8 cellular contexts compared by ENCODE assay signal in the genomic region with DNA sequence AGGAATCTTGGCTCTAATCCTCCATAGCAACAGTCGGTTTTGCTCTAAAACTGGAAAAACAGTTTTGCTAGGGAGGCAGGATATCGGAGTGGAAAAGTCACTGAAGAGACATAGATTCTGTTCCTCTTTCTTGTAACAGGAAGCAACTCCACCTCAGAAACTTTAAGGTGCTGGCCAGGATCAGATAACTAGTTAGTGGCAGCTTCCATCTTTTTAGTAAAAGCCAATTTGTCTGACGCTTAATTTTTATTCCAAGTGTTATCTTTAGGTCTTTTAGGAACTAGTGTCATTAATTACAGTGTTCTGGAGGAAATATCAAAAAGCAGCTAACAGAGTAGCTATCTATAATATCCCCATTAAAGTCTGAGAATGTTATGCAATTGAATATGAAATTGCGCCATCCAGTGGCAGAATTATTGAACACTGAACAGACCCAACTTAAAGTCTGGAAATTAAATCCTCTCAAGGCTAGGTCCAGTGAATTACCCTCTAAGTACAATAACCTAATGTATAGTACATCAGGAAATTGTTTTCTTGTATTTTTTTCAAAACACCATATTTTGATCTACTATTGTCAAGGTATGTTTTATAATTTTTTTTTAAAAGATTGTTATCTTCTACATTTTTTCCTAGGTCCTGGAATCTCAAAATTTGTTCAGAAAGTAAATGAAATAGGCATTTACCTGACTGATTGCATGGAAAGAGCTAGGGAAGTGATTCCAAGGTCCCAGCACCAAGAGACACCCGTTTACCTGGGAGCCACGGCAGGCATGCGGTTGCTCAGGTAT.
DNase-seq lines count a peak whose midpoint lies in the region; ATAC-seq and TF ChIP-seq lines count a peak whose summit lies in the region.

No MANE protein-coding gene starts in this region.

- peaks cover 4% of the 10 kb centered on the region for H3K36me3 Mint-ChIP-seq in activated CD4-positive, alpha-beta memory T cell treated with anti-CD3 and anti-CD28 coated beads, Interleukin-2, amount 10 ng/mL, durations not matched to agents 7 days and 5 days (ENCODE audit: low read depth)
- H3K36me3 Mint-ChIP-seq in osteocyte (ENCODE audit: unreplicated experiment) = no peaks in the 10 kb centered on the region

- peak overlapping the region; percentile 67 for H3K27ac Mint-ChIP-seq in activated CD4-positive, alpha-beta memory T cell treated with anti-CD3 and anti-CD28 coated beads, Interleukin-2, amount 10 ng/mL, durations not matched to agents 7 days and 5 days
- no peak overlapping the region for H3K27ac Mint-ChIP-seq in osteocyte (ENCODE audit: unreplicated experiment)

- peak; percentile 83 for TF ChIP-seq CTCF in osteocyte (IDR thresholded peaks at IDR 0.05)

- no peaks in the 10 kb centered on the region for H3K27me3 Mint-ChIP-seq in activated CD4-positive, alpha-beta memory T cell treated with anti-CD3 and anti-CD28 coated beads, Interleukin-2, amount 10 ng/mL, durations not matched to agents 7 days and 5 days
- H3K27me3 Mint-ChIP-seq in osteocyte (ENCODE audit: unreplicated experiment) = peaks cover 3% of the 10 kb centered on the region

- H3K9me3 Mint-ChIP-seq in activated CD4-positive, alpha-beta memory T cell treated with anti-CD3 and anti-CD28 coated beads, Interleukin-2, amount 10 ng/mL, durations not matched to agents 7 days and 5 days = no peaks in the 10 kb centered on the region
- no peaks in the 10 kb centered on the region for H3K9me3 Mint-ChIP-seq in osteocyte (ENCODE audit: unreplicated experiment)

- POLR2A ChIA-PET in activated CD4-positive, alpha-beta memory T cell treated with anti-CD3 and anti-CD28 coated beads, Interleukin-2, amount 10 ng/mL, durations not matched to agents 7 days and 5 days (lab: Charles Lee) = interaction anchor here (0.7 to 8.9 kb wide), 10 partner anchors 10 to 185 kb away, joined by 3 to 100 read pairs (median 3); a partner anchor contains a TSS

- DNase-seq in NCI-H510A treated with DMSO at 0.1 percent for 48 hours (lab: John Stamatoyannopoulos, UW) (peak; percentile 24), NCI-H510A (lab: John Stamatoyannopoulos, UW) (no peak), H4 (ENCODE audit: low spot score) (peak; percentile 21), NCI-H2081 (lab: John Stamatoyannopoulos, UW) (peak; percentile 31 to 39), foreskin melanocyte (peak; percentile 63), osteocyte (ENCODE audit: extremely low spot score, unreplicated experiment) (no peak)
- DNase-seq in activated CD4-positive, alpha-beta memory T cell treated with anti-CD3 and anti-CD28 coated beads, Interleukin-2, amount 10 ng/mL, durations not matched to agents 7 days and 5 days = peak; percentile 45

- CTCF ChIA-PET in activated CD4-positive, alpha-beta memory T cell treated with anti-CD3 and anti-CD28 coated beads, Interleukin-2, amount 10 ng/mL, durations not matched to agents 7 days and 5 days (lab: Charles Lee) = interaction anchor here (0.9 to 14.8 kb wide), 19 partner anchors 9 to 467 kb away, joined by 3 to 379 read pairs (median 6); a partner anchor contains a TSS

- H3K4me3 Mint-ChIP-seq in activated CD4-positive, alpha-beta memory T cell treated with anti-CD3 and anti-CD28 coated beads, Interleukin-2, amount 10 ng/mL, durations not matched to agents 7 days and 5 days = no peak overlapping the region
- H3K4me3 Mint-ChIP-seq in osteocyte (ENCODE audit: unreplicated experiment) = no peak overlapping the region

- H3K4me1 Mint-ChIP-seq in activated CD4-positive, alpha-beta memory T cell treated with anti-CD3 and anti-CD28 coated beads, Interleukin-2, amount 10 ng/mL, durations not matched to agents 7 days and 5 days = peaks cover 63% of the 10 kb centered on the region
- peaks cover 2% of the 10 kb centered on the region for H3K4me1 Mint-ChIP-seq in osteocyte (ENCODE audit: unreplicated experiment)

- no peak for ATAC-seq in HG02642 (IDR thresholded peaks at IDR 0.05; ENCODE audit: poor library complexity, unreplicated experiment)

Comparison
In these comparisons a context has a peak if more than half of its experiments do, and no peak if none do; other contexts are left out.
1. DNase-seq: peak in NCI-H510A treated with DMSO at 0.1 percent for 48 hours (single experiment), H4 (single experiment), NCI-H2081 (2 of 2), activated CD4-positive, alpha-beta memory T cell treated with anti-CD3 and anti-CD28 coated beads, Interleukin-2, amount 10 ng/mL, durations not matched to agents 7 days and 5 days (single experiment) and foreskin melanocyte (single experiment); none in NCI-H510A (single experiment) and osteocyte (single experiment).